In genomic region chr5:134038143-134038542, GRCh38 we compare ENCODE assay signal across 1 cellular context.
TF ChIP-seq lines count a peak whose summit lies in the region.

No MANE protein-coding gene starts in this region.

TF ChIP-seq in HepG2, 621 proteins besides CTCF, POLR2A, EP300 and RAD21 (continued from another document and continues in another):
- peak; percentile 72 for TF ChIP-seq ZNF503 (CRISPR knock-in tag; IDR thresholded peaks at IDR 0.05)
- TF ChIP-seq DMAP1 (CRISPR knock-in tag; IDR thresholded peaks at IDR 0.05) = no peak
- TF ChIP-seq AKAP8 (CRISPR knock-in tag; IDR thresholded peaks at IDR 0.05) = no peak
- 0 out of 2 replicates have a peak, but pooled peaks have one; percentile 34 for TF ChIP-seq IKZF5 (CRISPR knock-in tag; IDR thresholded peaks at IDR 0.05)
- TF ChIP-seq SALL1 (CRISPR knock-in tag; IDR thresholded peaks at IDR 0.05) = peak; percentile 37; the same call in 1 of the 2 replicates
- TF ChIP-seq KAT8 (CRISPR knock-in tag; IDR thresholded peaks at IDR 0.05) = peak; percentile 52; the same call in 1 of the 2 replicates
- TF ChIP-seq TBP (CRISPR knock-in tag; IDR thresholded peaks at IDR 0.05) = no peak
- TF ChIP-seq SALL2 (CRISPR knock-in tag; IDR thresholded peaks at IDR 0.05) = 0 out of 2 replicates have a peak, but pooled peaks have one; percentile 26
- TF ChIP-seq IRX3 (CRISPR knock-in tag; IDR thresholded peaks at IDR 0.05; ENCODE audit: borderline replicate concordance, low read depth) = no peak
- peak; percentile 41; the same call in 1 of the 2 replicates for TF ChIP-seq PHF21A (CRISPR knock-in tag; IDR thresholded peaks at IDR 0.05)
- TF ChIP-seq ZMYM3 (CRISPR knock-in tag; IDR thresholded peaks at IDR 0.05) = 0 out of 2 replicates have a peak, but pooled peaks have one; percentile 26
- no peak for TF ChIP-seq ZBTB20 (CRISPR knock-in tag; IDR thresholded peaks at IDR 0.05; ENCODE audit: borderline replicate concordance, low read depth)
- TF ChIP-seq ZNF674 (CRISPR knock-in tag; IDR thresholded peaks at IDR 0.05; ENCODE audit: low read depth) = no peak
- TF ChIP-seq GATAD1 (CRISPR knock-in tag; IDR thresholded peaks at IDR 0.05) = peak; percentile 40; the same call in 1 of the 2 replicates
- no peak for TF ChIP-seq ZNF562 (CRISPR knock-in tag; IDR thresholded peaks at IDR 0.05; ENCODE audit: borderline replicate concordance)
- TF ChIP-seq, protein P1, sequence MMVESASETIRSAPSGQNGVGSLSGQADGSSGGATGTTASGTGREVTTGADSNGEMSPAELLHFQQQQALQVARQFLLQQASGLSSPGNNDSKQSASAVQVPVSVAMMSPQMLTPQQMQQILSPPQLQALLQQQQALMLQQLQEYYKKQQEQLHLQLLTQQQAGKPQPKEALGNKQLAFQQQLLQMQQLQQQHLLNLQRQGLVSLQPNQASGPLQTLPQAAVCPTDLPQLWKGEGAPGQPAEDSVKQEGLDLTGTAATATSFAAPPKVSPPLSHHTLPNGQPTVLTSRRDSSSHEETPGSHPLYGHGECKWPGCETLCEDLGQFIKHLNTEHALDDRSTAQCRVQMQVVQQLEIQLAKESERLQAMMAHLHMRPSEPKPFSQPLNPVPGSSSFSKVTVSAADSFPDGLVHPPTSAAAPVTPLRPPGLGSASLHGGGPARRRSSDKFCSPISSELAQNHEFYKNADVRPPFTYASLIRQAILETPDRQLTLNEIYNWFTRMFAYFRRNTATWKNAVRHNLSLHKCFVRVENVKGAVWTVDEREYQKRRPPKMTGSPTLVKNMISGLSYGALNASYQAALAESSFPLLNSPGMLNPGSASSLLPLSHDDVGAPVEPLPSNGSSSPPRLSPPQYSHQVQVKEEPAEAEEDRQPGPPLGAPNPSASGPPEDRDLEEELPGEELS (CRISPR knock-in tag; IDR thresholded peaks at IDR 0.05) = peak; percentile 72
- TF ChIP-seq BORCS8-MEF2B (CRISPR knock-in tag; IDR thresholded peaks at IDR 0.05) = no peak
- TF ChIP-seq, protein P2, sequence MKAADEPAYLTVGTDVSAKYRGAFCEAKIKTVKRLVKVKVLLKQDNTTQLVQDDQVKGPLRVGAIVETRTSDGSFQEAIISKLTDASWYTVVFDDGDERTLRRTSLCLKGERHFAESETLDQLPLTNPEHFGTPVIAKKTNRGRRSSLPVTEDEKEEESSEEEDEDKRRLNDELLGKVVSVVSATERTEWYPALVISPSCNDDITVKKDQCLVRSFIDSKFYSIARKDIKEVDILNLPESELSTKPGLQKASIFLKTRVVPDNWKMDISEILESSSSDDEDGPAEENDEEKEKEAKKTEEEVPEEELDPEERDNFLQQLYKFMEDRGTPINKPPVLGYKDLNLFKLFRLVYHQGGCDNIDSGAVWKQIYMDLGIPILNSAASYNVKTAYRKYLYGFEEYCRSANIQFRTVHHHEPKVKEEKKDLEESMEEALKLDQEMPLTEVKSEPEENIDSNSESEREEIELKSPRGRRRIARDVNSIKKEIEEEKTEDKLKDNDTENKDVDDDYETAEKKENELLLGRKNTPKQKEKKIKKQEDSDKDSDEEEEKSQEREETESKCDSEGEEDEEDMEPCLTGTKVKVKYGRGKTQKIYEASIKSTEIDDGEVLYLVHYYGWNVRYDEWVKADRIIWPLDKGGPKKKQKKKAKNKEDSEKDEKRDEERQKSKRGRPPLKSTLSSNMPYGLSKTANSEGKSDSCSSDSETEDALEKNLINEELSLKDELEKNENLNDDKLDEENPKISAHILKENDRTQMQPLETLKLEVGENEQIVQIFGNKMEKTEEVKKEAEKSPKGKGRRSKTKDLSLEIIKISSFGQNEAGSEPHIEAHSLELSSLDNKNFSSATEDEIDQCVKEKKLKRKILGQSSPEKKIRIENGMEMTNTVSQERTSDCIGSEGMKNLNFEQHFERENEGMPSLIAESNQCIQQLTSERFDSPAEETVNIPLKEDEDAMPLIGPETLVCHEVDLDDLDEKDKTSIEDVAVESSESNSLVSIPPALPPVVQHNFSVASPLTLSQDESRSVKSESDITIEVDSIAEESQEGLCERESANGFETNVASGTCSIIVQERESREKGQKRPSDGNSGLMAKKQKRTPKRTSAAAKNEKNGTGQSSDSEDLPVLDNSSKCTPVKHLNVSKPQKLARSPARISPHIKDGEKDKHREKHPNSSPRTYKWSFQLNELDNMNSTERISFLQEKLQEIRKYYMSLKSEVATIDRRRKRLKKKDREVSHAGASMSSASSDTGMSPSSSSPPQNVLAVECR (CRISPR knock-in tag; IDR thresholded peaks at IDR 0.05; ENCODE audit: borderline replicate concordance) = no peak
- TF ChIP-seq ZNF772 (CRISPR knock-in tag; IDR thresholded peaks at IDR 0.05) = no peak
- no peak for TF ChIP-seq BCLAF1 (IDR thresholded peaks at IDR 0.05)
- peak; percentile 40; the same call in 1 of the 2 replicates for TF ChIP-seq RXRB (CRISPR knock-in tag; IDR thresholded peaks at IDR 0.05; ENCODE audit: borderline replicate concordance)
- TF ChIP-seq ZNF10 (CRISPR knock-in tag; IDR thresholded peaks at IDR 0.05; ENCODE audit: borderline replicate concordance, low read depth) = no peak
- TF ChIP-seq TSC22D2 (CRISPR knock-in tag; IDR thresholded peaks at IDR 0.05; ENCODE audit: borderline replicate concordance) = no peak
- 0 out of 2 replicates have a peak, but pooled peaks have one; percentile 17 for TF ChIP-seq CEBPG (CRISPR knock-in tag; IDR thresholded peaks at IDR 0.05)
- no peak for TF ChIP-seq ZNF768 (CRISPR knock-in tag; IDR thresholded peaks at IDR 0.05)
- no peak for TF ChIP-seq SOX13 (IDR thresholded peaks at IDR 0.05)
- TF ChIP-seq SOX13 (CRISPR knock-in tag; conservative IDR thresholded peaks at IDR 0.05 in 1 of 2, IDR thresholded peaks at IDR 0.05 in 1 of 2) = peak in 1 of 2 experiments; percentile 64; a peak in 2 of 4 replicates
- 0 out of 2 replicates have a peak, but pooled peaks have one; percentile 22 for TF ChIP-seq IRF2 (CRISPR knock-in tag; IDR thresholded peaks at IDR 0.05)
- TF ChIP-seq, protein P3, sequence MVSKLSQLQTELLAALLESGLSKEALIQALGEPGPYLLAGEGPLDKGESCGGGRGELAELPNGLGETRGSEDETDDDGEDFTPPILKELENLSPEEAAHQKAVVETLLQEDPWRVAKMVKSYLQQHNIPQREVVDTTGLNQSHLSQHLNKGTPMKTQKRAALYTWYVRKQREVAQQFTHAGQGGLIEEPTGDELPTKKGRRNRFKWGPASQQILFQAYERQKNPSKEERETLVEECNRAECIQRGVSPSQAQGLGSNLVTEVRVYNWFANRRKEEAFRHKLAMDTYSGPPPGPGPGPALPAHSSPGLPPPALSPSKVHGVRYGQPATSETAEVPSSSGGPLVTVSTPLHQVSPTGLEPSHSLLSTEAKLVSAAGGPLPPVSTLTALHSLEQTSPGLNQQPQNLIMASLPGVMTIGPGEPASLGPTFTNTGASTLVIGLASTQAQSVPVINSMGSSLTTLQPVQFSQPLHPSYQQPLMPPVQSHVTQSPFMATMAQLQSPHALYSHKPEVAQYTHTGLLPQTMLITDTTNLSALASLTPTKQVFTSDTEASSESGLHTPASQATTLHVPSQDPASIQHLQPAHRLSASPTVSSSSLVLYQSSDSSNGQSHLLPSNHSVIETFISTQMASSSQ (IDR thresholded peaks at IDR 0.05; ENCODE audit: low read depth) = 0 out of 2 replicates have a peak, but pooled peaks have one; percentile 20
- TF ChIP-seq, protein P3 (CRISPR knock-in tag; IDR thresholded peaks at IDR 0.05; ENCODE audit: borderline replicate concordance) = no peak
- no peak for TF ChIP-seq ZNF317 (CRISPR knock-in tag; IDR thresholded peaks at IDR 0.05)
- peak in 1 of 2 experiments; percentile 60; a peak in 1 of 4 replicates for TF ChIP-seq REST (IDR thresholded peaks at IDR 0.05; ENCODE audit: borderline replicate concordance in 1 of 2, low read depth in 1 of 2, low read length in 2 of 2)
- TF ChIP-seq SMAD3 (CRISPR knock-in tag; IDR thresholded peaks at IDR 0.05) = no peak
- 0 out of 2 replicates have a peak, but pooled peaks have one; percentile 10 for TF ChIP-seq HDAC1 (CRISPR knock-in tag; IDR thresholded peaks at IDR 0.05)
- TF ChIP-seq SMARCE1 (IDR thresholded peaks at IDR 0.05; ENCODE audit: borderline replicate concordance) = no peak
- TF ChIP-seq HNF4A (CRISPR knock-in tag; IDR thresholded peaks at IDR 0.05) = peak; percentile 55
- 0 out of 2 replicates have a peak, but pooled peaks have one; percentile 50 for TF ChIP-seq DRAP1 (CRISPR knock-in tag; IDR thresholded peaks at IDR 0.05)
- no peak for TF ChIP-seq HOXA9 (CRISPR knock-in tag; IDR thresholded peaks at IDR 0.05; ENCODE audit: borderline replicate concordance)
- TF ChIP-seq YEATS2 (CRISPR knock-in tag; IDR thresholded peaks at IDR 0.05; ENCODE audit: borderline replicate concordance) = peak; percentile 31; the same call in 1 of the 2 replicates
- peak; percentile 67 for TF ChIP-seq TEAD3 (CRISPR knock-in tag; optimal IDR thresholded peaks at IDR 0.05; ENCODE audit: borderline replicate concordance)
- peak; percentile 66; the same call in 1 of the 2 replicates for TF ChIP-seq ZNF292 (CRISPR knock-in tag; IDR thresholded peaks at IDR 0.05; ENCODE audit: borderline replicate concordance, low read depth)
